12 cellular contexts compared by ENCODE assay signal in the genomic region with DNA sequence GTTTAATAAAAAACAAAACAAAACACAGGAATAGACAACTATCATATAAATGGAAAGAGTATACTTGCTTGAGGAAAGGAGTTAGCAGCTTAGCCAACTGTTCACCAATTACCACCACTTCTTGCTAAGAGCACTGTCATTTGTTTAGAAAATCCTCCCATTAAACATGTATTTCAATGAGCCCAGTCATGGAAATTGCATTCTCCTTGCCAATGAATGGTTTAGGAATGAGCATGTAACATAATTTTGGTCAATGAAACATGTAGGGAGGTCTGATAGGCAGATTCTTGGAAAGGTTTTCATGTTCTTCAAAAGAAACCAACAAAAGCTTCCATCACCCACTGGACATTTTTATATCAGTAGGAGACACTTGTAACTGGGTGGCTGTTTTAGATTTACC.
DNase-seq lines count a peak whose midpoint lies in the region; ATAC-seq and TF ChIP-seq lines count a peak whose summit lies in the region.
"Had no signal": no experiment of that assay in that cellular context is flagged by ENCODE, and none has a peak within 500 bp of the region (broad histone marks: within the 10 kb centered on the region; RNA-seq: fewer than 3 reads in every experiment).

No MANE protein-coding gene starts in this region.

- DNase-seq in EL (peak; percentile 90), adipocyte (ENCODE audit: low read depth) (peak; percentile 72), foreskin keratinocyte (peak in 1 of 2 donors; percentile 64), DMS153 (lab: John Stamatoyannopoulos, UW) (no peak), lower leg skin (ENCODE audit: low spot score in 2 of 2) (no peak)
- DNase-seq: activated CD4-positive, alpha-beta T cell treated with anti-CD3 and anti-CD28 coated beads for 4 hours; mesendoderm; NCI-H187 had no signal

- H3K9me3 ChIP-seq in adipocyte (ENCODE audit: control insufficient read depth, low read length) (no peaks in the 10 kb centered on the region), stomach smooth muscle (ENCODE audit: control insufficient read depth in 2 of 2, low read length in 2 of 2) (no peaks in the 10 kb centered on the region)

- TF ChIP-seq CTCF in foreskin keratinocyte (conservative IDR thresholded peaks at IDR 0.05) = no peak
- TF ChIP-seq CTCF in lower leg skin (IDR thresholded peaks at IDR 0.05) = no peak

- H3K9ac ChIP-seq in adipocyte (ENCODE audit: low read length) = peak overlapping the region; percentile 79
- H3K9ac ChIP-seq in stomach smooth muscle (ENCODE audit: low read length in 2 of 2) = peak overlapping the region in 1 of 2 donors; percentile 27

- H3K4me3 ChIP-seq in adipocyte (ENCODE audit: low read length) (no peak overlapping the region), stomach smooth muscle (ENCODE audit: low read length in 2 of 2) (no peak overlapping the region), lower leg skin (ENCODE audit: low read depth, poor library complexity, severe bottlenecking) (no peak overlapping the region)

- intact Hi-C loops in lower leg skin (cut with DNase I; ENCODE audit: low total_unique reads) = no loop called here

- H3K36me3 ChIP-seq in adipocyte (ENCODE audit: control insufficient read depth, insufficient read depth, low read length, severe bottlenecking) = no peaks in the 10 kb centered on the region
- no peaks in the 10 kb centered on the region for H3K36me3 ChIP-seq in stomach smooth muscle (ENCODE audit: control insufficient read depth in 2 of 2, insufficient read depth in 2 of 2, low read length in 2 of 2)

- TF ChIP-seq POLR2A in lower leg skin (IDR thresholded peaks at IDR 0.05) = no peak

- peaks cover 29% of the 10 kb centered on the region for H3K4me1 ChIP-seq in adipocyte (ENCODE audit: control insufficient read depth, insufficient read depth, low read length)
- peaks cover 3% of the 10 kb centered on the region for H3K4me1 ChIP-seq in foreskin keratinocyte
- no peaks in the 10 kb centered on the region for H3K4me1 ChIP-seq in stomach smooth muscle (ENCODE audit: control insufficient read depth, insufficient read depth, low read length)

- H3K27ac ChIP-seq in foreskin keratinocyte (peak overlapping the region; percentile 47), stomach smooth muscle (ENCODE audit: low read length) (peak overlapping the region; percentile 68)

- ATAC-seq in foreskin keratinocyte (no peak), GM18907 (IDR thresholded peaks at IDR 0.05; ENCODE audit: unreplicated experiment) (no peak), GM18861 (IDR thresholded peaks at IDR 0.05; ENCODE audit: unreplicated experiment) (no peak)
- ATAC-seq: HCT116 had no signal

- H3K27me3 ChIP-seq in adipocyte (replicated peaks; ENCODE audit: control insufficient read depth, insufficient read depth, low read length) (no peaks in the 10 kb centered on the region), foreskin keratinocyte (no peaks in the 10 kb centered on the region), stomach smooth muscle (ENCODE audit: control insufficient read depth in 1 of 2, insufficient read depth in 2 of 2, low read length in 2 of 2) (no peaks in the 10 kb centered on the region)

Comparison
In these comparisons a context has a peak if more than half of its experiments do, and no peak if none do; other contexts are left out.
1. DNase-seq: peak in EL (single experiment) and adipocyte (single experiment); none in DMS153 (single experiment) and lower leg skin (0 of 2).